In genomic region chr17:40909755-40910154, GRCh38 we compare ENCODE assay signal across 11 cellular contexts. TPM values are rescaled to one million over a fixed set of nuclear protein-coding genes. Genes with fewer than 3 reads are reported as not detected.
A peak's percentile ranks its signal among the peaks of the same experiment; 100 is the strongest.
DNase-seq lines count a peak whose midpoint lies in the region; TF ChIP-seq lines count a peak whose summit lies in the region.
"Had no signal": no experiment of that assay in that cellular context is flagged by ENCODE, and none has a peak within 500 bp of the region (broad histone marks: within the 10 kb centered on the region; RNA-seq: fewer than 3 reads in every experiment).

No MANE protein-coding gene starts in this region.

- TF ChIP-seq CTCF in prostate gland (IDR thresholded peaks at IDR 0.05) = no peak
- TF ChIP-seq CTCF in GM20000 (IDR thresholded peaks at IDR 0.05; ENCODE audit: extremely low read depth, missing control alignments) = no peak

- no peaks in the 10 kb centered on the region for H3K27me3 ChIP-seq in prostate gland (replicated peaks; ENCODE audit: insufficient read depth)

- POLR2A ChIA-PET in HEK293T (lab: Yijun Ruan, JAX) = no interaction called here

- H3K27ac ChIP-seq in epithelial cell of prostate = peak overlapping the region; percentile 98
- H3K27ac ChIP-seq in prostate gland = peak overlapping the region; percentile 72 to 81

- H3K9me3 ChIP-seq in prostate gland = no peaks in the 10 kb centered on the region
- H3K9me3 ChIP-seq: thoracic aorta had no signal

- TF ChIP-seq POLR2A in prostate gland (IDR thresholded peaks at IDR 0.05) = no peak

- intact Hi-C loops in prostate gland (cut with DNase I) = loop anchor here (1.0 to 5.0 kb wide), 4 partner anchors 413 to 753 kb away; no protein-coding TSS in a partner anchor

- no peak overlapping the region for H3K4me3 ChIP-seq in prostate gland
- H3K4me3 ChIP-seq: thoracic aorta had no signal

- no peaks in the 10 kb centered on the region for H3K4me1 ChIP-seq in prostate gland (replicated peaks)

- 12% methylated on average over 4 of the region's 4 CpGs for WGBS in prostate gland

- no peaks in the 10 kb centered on the region for H3K36me3 ChIP-seq in prostate gland
- H3K36me3 ChIP-seq: thoracic aorta had no signal

- CTCF ChIA-PET in HEK293T (lab: Yijun Ruan, JAX) = interaction anchor here (0.6 to 1.5 kb wide), 5 partner anchors 269 to 640 kb away, joined by 3 to 5 read pairs (median 4); no protein-coding TSS in a partner anchor

- DNase-seq in DMS79 treated with DMSO at 0.1 percent for 48 hours (lab: John Stamatoyannopoulos, UW) (peak; percentile 77), NOMO-1 (lab: John Stamatoyannopoulos, UW; ENCODE audit: unreplicated experiment in 2 of 2) (peak; percentile 44 to 66), epithelial cell of prostate (ENCODE audit: low read depth, low spot score) (peak; percentile 87), prostate gland (ENCODE audit: low spot score) (peak; percentile 35), GM20000 (ENCODE audit: low spot score) (no peak), HEK293T (ENCODE audit: extremely low spot score) (no peak), NCI-H1694 (lab: John Stamatoyannopoulos, UW) (no peak)
- DNase-seq in activated effector memory CD4-positive, alpha-beta T cell treated with Interleukin-2 at 50 U/mL for 16 hours = no peak

TF ChIP-seq in HEK293T, 16 proteins besides CTCF, POLR2A, EP300 and RAD21:
- TF ChIP-seq CTBP1 (IDR thresholded peaks at IDR 0.05; ENCODE audit: borderline replicate concordance) = no peak
- TF ChIP-seq SUZ12 (IDR thresholded peaks at IDR 0.05) = no peak
- TF ChIP-seq ARNT (IDR thresholded peaks at IDR 0.05) = no peak
- no peak for TF ChIP-seq SP1 (IDR thresholded peaks at IDR 0.05)
- no peak for TF ChIP-seq BHLHE40 (IDR thresholded peaks at IDR 0.05; ENCODE audit: borderline replicate concordance)
- no peak for TF ChIP-seq PKNOX1 (IDR thresholded peaks at IDR 0.05)
- TF ChIP-seq NFRKB (IDR thresholded peaks at IDR 0.05) = no peak
- TF ChIP-seq FOXA1 (IDR thresholded peaks at IDR 0.05) = no peak
- TF ChIP-seq FOXM1 (IDR thresholded peaks at IDR 0.05; ENCODE audit: borderline replicate concordance) = no peak
- no peak for TF ChIP-seq TARDBP (IDR thresholded peaks at IDR 0.05)
- TF ChIP-seq HDGF (IDR thresholded peaks at IDR 0.05; ENCODE audit: borderline replicate concordance) = no peak
- TF ChIP-seq L3MBTL2 (conservative IDR thresholded peaks at IDR 0.05) = no peak
- no peak for TF ChIP-seq ELF4 (IDR thresholded peaks at IDR 0.05)
- TF ChIP-seq FOXK2 (IDR thresholded peaks at IDR 0.05) = no peak
- TF ChIP-seq LEF1 (IDR thresholded peaks at IDR 0.05; ENCODE audit: borderline replicate concordance) = no peak
- no peak for TF ChIP-seq ZNF384 (IDR thresholded peaks at IDR 0.05)
TF ChIP-seq in HEK293T: peak in this region for 0.

RNA-seq across cellular contexts. Expression of gene KRT20, which starts 24.7 kb away (rescaled TPM):
- total RNA-seq in prostate gland = not detected
- total RNA-seq: activated CD8-positive, alpha-beta memory T cell treated with anti-CD3 and anti-CD28 coated beads, Interleukin-2, amount 10 ng/mL, durations not matched to agents 7 days and 5 days; naive thymus-derived CD8-positive, alpha-beta T cell had no signal

RNA-seq across cellular contexts. Expression of gene KRT23, which starts 27.7 kb away (rescaled TPM):
- total RNA-seq in prostate gland = 10 to 100 TPM; 19.6 to 38.9 TPM
- total RNA-seq: activated CD8-positive, alpha-beta memory T cell treated with anti-CD3 and anti-CD28 coated beads, Interleukin-2, amount 10 ng/mL, durations not matched to agents 7 days and 5 days; naive thymus-derived CD8-positive, alpha-beta T cell had no signal

RNA-seq across cellular contexts. Expression of gene KRT12, which starts 42.7 kb away (rescaled TPM):
- total RNA-seq in prostate gland = not detected
- total RNA-seq: activated CD8-positive, alpha-beta memory T cell treated with anti-CD3 and anti-CD28 coated beads, Interleukin-2, amount 10 ng/mL, durations not matched to agents 7 days and 5 days; naive thymus-derived CD8-positive, alpha-beta T cell; thoracic aorta had no signal

RNA-seq across cellular contexts. Expression of gene KRT39, which starts 57.0 kb away (rescaled TPM):
- not detected for total RNA-seq in prostate gland
- total RNA-seq: activated CD8-positive, alpha-beta memory T cell treated with anti-CD3 and anti-CD28 coated beads, Interleukin-2, amount 10 ng/mL, durations not matched to agents 7 days and 5 days; naive thymus-derived CD8-positive, alpha-beta T cell; thoracic aorta had no signal

Comparison
In these comparisons a context has a peak if more than half of its experiments do, and no peak if none do; other contexts are left out.
1. DNase-seq: peak in DMS79 treated with DMSO at 0.1 percent for 48 hours (single experiment), NOMO-1 (2 of 2), epithelial cell of prostate (single experiment) and prostate gland (single experiment); none in GM20000 (single experiment), HEK293T (single experiment), activated effector memory CD4-positive, alpha-beta T cell treated with Interleukin-2 at 50 U/mL for 16 hours (single experiment) and NCI-H1694 (single experiment).